ENCODE assay signal across 10 cellular contexts in the genomic region with DNA sequence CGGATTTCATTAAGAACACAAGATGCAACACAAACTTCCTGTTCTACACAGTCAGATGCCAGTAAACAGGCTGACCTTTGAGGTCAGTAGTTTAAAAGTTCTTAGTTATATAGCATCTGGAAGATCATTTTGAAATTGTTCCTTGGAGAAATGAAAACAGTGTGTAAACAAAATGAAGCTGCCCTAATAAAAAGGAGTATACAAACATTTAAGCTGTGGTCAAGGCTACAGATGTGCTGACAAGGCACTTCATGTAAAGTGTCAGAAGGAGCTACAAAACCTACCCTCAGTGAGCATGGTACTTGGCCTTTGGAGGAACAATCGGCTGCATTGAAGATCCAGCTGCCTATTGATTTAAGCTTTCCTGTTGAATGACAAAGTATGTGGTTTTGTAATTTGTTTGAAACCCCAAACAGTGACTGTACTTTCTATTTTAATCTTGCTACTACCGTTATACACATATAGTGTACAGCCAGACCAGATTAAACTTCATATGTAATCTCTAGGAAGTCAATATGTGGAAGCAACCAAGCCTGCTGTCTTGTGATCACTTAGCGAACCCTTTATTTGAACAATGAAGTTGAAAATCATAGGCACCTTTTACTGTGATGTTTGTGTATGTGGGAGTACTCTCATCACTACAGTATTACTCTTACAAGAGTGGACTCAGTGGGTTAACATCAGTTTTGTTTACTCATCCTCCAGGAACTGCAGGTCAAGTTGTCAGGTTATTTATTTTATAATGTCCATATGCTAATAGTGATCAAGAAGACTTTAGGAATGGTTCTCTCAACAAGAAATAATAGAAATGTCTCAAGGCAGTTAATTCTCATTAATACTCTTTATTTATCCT. TPM values are rescaled to one million over a fixed set of nuclear protein-coding genes. Genes with fewer than 3 reads are reported as not detected.
DNase-seq lines count a peak whose midpoint lies in the region; ATAC-seq and TF ChIP-seq lines count a peak whose summit lies in the region.
"Had no signal": no experiment of that assay in that cellular context is flagged by ENCODE, and none has a peak within 500 bp of the region (broad histone marks: within the 10 kb centered on the region; RNA-seq: fewer than 3 reads in every experiment).

No MANE protein-coding gene starts in this region.

- H3K36me3 ChIP-seq in PC-9 (ENCODE audit: low read depth) = no peaks in the 10 kb centered on the region

- H4K20me1 ChIP-seq in PC-9 (ENCODE audit: insufficient read depth) = no peaks in the 10 kb centered on the region

- peaks cover 23% of the 10 kb centered on the region for H3K36me3 Mint-ChIP-seq in nephron progenitor cell (ENCODE audit: low read depth)

- peaks cover 13% of the 10 kb centered on the region for H3K4me1 Mint-ChIP-seq in nephron progenitor cell

- H3F3A ChIP-seq in PC-9 (ENCODE audit: insufficient read depth, low read depth) = no peaks in the 10 kb centered on the region

- H3K9me3 Mint-ChIP-seq in nephron progenitor cell = peaks cover 27% of the 10 kb centered on the region

- H3K27ac ChIP-seq in PC-9 = no peak overlapping the region
- H3K27ac ChIP-seq: 22Rv1 had no signal

- H3K4me2 ChIP-seq in PC-9 = no peak overlapping the region

- peak overlapping the region; percentile 44 for H3K27ac Mint-ChIP-seq in nephron progenitor cell

- no peak overlapping the region for H2AFZ ChIP-seq in PC-9

- POLR2A ChIA-PET in PC-9 (lab: Charles Lee; ENCODE audit: unreplicated experiment) = no interaction called here

- no peaks in the 10 kb centered on the region for H3K27me3 Mint-ChIP-seq in nephron progenitor cell (ENCODE audit: low read depth, poor library complexity)

- no peaks in the 10 kb centered on the region for H3K79me2 ChIP-seq in PC-9 (ENCODE audit: low read depth)

- no peaks in the 10 kb centered on the region for H3K4me1 ChIP-seq in PC-9 (replicated peaks; ENCODE audit: insufficient read depth)

- peaks cover 3% of the 10 kb centered on the region; the same call in 1 of the 2 replicates for H3K9me3 ChIP-seq in PC-9 (ENCODE audit: insufficient read depth, low read depth)

- H3K9me2 ChIP-seq in PC-9 (ENCODE audit: insufficient read depth) = no peaks in the 10 kb centered on the region; the same call in 1 of the 2 replicates

- peak; percentile 65 for DNase-seq in DMS53 (lab: John Stamatoyannopoulos, UW)
- no peak for DNase-seq in DMS53 treated with DMSO at 0.1 percent for 48 hours (lab: John Stamatoyannopoulos, UW; ENCODE audit: unreplicated experiment)
- DNase-seq in LNCaP clone FGC (ENCODE audit: low read depth) = peak; percentile 91
- peak; percentile 72 for DNase-seq in amniotic epithelial cell (ENCODE audit: low read depth)
- no peak for DNase-seq in nephron progenitor cell
- DNase-seq in 8988T = no peak
- DNase-seq in PC-9 = no peak
- DNase-seq: activated CD4-positive, alpha-beta T cell treated with anti-CD3 and anti-CD28 coated beads, Interleukin-2, amount 50 U/mL, for 4 hours had no signal

- intact Hi-C loops in PC-9 (cut with micrococcal nuclease; ENCODE audit: unreplicated experiment) = no loop called here

- ATAC-seq in GM21447 (IDR thresholded peaks at IDR 0.05; ENCODE audit: unreplicated experiment) = no peak

- TF ChIP-seq CTCF in LNCaP clone FGC (IDR thresholded peaks at IDR 0.05; ENCODE audit: control insufficient read depth, extremely low read depth, insufficient read depth) (no peak), nephron progenitor cell (IDR thresholded peaks at IDR 0.05) (no peak), PC-9 (conservative IDR thresholded peaks at IDR 0.05) (no peak)

- BruUV-seq in PC-9 (replicated peaks; lab: Mats Ljungman, UMichigan) = no TSS peak

- no peak overlapping the region for H3K4me3 Mint-ChIP-seq in nephron progenitor cell

- H3K4me3 ChIP-seq in LNCaP clone FGC (ENCODE audit: low read depth, low read length) = no peak overlapping the region
- H3K4me3 ChIP-seq in PC-9 = no peak overlapping the region

- CTCF ChIA-PET in PC-9 (lab: Charles Lee) = no interaction called here

- no peaks in the 10 kb centered on the region for H3K27me3 ChIP-seq in PC-9 (ENCODE audit: insufficient read depth, low read depth)

RNA-seq across cellular contexts. Expression of a gene that starts 13.5 kb away (rescaled TPM):
- total RNA-seq in PC-9 (2021) = 0.15 TPM in 1 of 2 replicates, not detected in the other

Comparison
In these comparisons a context has a peak if more than half of its experiments do, and no peak if none do; other contexts are left out.
1. DNase-seq: peak in DMS53 (single experiment), LNCaP clone FGC (single experiment) and amniotic epithelial cell (single experiment); none in DMS53 treated with DMSO at 0.1 percent for 48 hours (single experiment), nephron progenitor cell (single experiment), 8988T (single experiment) and PC-9 (0 of 2).